Comparison of ENCODE assay signal across 1 cellular context in genomic region chr7:143393267-143394041, GRCh38.
TF ChIP-seq lines count a peak whose summit lies in the region.

No MANE protein-coding gene starts in this region.

TF ChIP-seq in HepG2, 621 proteins besides CTCF, POLR2A, EP300 and RAD21 (continues in another document):
- TF ChIP-seq NFRKB (IDR thresholded peaks at IDR 0.05), result no peak
- TF ChIP-seq TARDBP (CRISPR knock-in tag; IDR thresholded peaks at IDR 0.05), result peak; percentile 73
- peak in 1 of 2 experiments; percentile 36; a peak in 1 of 4 replicates for TF ChIP-seq REST (IDR thresholded peaks at IDR 0.05; ENCODE audit: borderline replicate concordance in 1 of 2, low read depth in 1 of 2, low read length in 2 of 2)
- peak; percentile 75 for TF ChIP-seq DPF2 (CRISPR knock-in tag; IDR thresholded peaks at IDR 0.05; ENCODE audit: borderline replicate concordance, low read depth)
- 0 out of 2 replicates have a peak, but pooled peaks have one; percentile 40 for TF ChIP-seq ZNF430 (CRISPR knock-in tag; IDR thresholded peaks at IDR 0.05)
- TF ChIP-seq ZNF644 (CRISPR knock-in tag; IDR thresholded peaks at IDR 0.05; ENCODE audit: low read depth), result peak; percentile 87
- peak; percentile 74; the same call in 1 of the 2 replicates for TF ChIP-seq MAZ (IDR thresholded peaks at IDR 0.05; ENCODE audit: borderline replicate concordance, low read depth, low read length)
- TF ChIP-seq MAZ (CRISPR knock-in tag; IDR thresholded peaks at IDR 0.05; ENCODE audit: low read depth), result peak; percentile 43; the same call in 1 of the 2 replicates
- TF ChIP-seq, protein P1, sequence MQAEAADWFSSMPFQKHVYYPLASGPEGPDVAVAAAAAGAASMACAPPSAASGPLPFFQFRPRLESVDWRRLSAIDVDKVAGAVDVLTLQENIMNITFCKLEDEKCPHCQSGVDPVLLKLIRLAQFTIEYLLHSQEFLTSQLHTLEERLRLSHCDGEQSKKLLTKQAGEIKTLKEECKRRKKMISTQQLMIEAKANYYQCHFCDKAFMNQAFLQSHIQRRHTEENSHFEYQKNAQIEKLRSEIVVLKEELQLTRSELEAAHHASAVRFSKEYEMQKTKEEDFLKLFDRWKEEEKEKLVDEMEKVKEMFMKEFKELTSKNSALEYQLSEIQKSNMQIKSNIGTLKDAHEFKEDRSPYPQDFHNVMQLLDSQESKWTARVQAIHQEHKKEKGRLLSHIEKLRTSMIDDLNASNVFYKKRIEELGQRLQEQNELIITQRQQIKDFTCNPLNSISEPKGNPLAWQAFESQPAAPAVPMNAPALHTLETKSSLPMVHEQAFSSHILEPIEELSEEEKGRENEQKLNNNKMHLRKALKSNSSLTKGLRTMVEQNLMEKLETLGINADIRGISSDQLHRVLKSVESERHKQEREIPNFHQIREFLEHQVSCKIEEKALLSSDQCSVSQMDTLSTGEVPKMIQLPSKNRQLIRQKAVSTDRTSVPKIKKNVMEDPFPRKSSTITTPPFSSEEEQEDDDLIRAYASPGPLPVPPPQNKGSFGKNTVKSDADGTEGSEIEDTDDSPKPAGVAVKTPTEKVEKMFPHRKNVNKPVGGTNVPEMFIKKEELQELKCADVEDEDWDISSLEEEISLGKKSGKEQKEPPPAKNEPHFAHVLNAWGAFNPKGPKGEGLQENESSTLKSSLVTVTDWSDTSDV (CRISPR knock-in tag; IDR thresholded peaks at IDR 0.05), result no peak
- no peak for TF ChIP-seq ZNF234 (CRISPR knock-in tag; conservative IDR thresholded peaks at IDR 0.05)
- peak; percentile 67; the same call in 1 of the 2 replicates for TF ChIP-seq HOXA3 (CRISPR knock-in tag; IDR thresholded peaks at IDR 0.05)
- no peak for TF ChIP-seq ZNF782 (CRISPR knock-in tag; IDR thresholded peaks at IDR 0.05; ENCODE audit: borderline replicate concordance)
- TF ChIP-seq HOXA9 (CRISPR knock-in tag; IDR thresholded peaks at IDR 0.05; ENCODE audit: borderline replicate concordance), result no peak
- TF ChIP-seq, protein P2, sequence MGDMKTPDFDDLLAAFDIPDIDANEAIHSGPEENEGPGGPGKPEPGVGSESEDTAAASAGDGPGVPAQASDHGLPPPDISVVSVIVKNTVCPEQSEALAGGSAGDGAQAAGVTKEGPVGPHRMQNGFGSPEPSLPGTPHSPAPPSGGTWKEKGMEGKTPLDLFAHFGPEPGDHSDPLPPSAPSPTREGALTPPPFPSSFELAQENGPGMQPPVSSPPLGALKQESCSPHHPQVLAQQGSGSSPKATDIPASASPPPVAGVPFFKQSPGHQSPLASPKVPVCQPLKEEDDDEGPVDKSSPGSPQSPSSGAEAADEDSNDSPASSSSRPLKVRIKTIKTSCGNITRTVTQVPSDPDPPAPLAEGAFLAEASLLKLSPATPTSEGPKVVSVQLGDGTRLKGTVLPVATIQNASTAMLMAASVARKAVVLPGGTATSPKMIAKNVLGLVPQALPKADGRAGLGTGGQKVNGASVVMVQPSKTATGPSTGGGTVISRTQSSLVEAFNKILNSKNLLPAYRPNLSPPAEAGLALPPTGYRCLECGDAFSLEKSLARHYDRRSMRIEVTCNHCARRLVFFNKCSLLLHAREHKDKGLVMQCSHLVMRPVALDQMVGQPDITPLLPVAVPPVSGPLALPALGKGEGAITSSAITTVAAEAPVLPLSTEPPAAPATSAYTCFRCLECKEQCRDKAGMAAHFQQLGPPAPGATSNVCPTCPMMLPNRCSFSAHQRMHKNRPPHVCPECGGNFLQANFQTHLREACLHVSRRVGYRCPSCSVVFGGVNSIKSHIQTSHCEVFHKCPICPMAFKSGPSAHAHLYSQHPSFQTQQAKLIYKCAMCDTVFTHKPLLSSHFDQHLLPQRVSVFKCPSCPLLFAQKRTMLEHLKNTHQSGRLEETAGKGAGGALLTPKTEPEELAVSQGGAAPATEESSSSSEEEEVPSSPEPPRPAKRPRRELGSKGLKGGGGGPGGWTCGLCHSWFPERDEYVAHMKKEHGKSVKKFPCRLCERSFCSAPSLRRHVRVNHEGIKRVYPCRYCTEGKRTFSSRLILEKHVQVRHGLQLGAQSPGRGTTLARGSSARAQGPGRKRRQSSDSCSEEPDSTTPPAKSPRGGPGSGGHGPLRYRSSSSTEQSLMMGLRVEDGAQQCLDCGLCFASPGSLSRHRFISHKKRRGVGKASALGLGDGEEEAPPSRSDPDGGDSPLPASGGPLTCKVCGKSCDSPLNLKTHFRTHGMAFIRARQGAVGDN (CRISPR knock-in tag; IDR thresholded peaks at IDR 0.05), result peak; percentile 84
- TF ChIP-seq, protein P3, sequence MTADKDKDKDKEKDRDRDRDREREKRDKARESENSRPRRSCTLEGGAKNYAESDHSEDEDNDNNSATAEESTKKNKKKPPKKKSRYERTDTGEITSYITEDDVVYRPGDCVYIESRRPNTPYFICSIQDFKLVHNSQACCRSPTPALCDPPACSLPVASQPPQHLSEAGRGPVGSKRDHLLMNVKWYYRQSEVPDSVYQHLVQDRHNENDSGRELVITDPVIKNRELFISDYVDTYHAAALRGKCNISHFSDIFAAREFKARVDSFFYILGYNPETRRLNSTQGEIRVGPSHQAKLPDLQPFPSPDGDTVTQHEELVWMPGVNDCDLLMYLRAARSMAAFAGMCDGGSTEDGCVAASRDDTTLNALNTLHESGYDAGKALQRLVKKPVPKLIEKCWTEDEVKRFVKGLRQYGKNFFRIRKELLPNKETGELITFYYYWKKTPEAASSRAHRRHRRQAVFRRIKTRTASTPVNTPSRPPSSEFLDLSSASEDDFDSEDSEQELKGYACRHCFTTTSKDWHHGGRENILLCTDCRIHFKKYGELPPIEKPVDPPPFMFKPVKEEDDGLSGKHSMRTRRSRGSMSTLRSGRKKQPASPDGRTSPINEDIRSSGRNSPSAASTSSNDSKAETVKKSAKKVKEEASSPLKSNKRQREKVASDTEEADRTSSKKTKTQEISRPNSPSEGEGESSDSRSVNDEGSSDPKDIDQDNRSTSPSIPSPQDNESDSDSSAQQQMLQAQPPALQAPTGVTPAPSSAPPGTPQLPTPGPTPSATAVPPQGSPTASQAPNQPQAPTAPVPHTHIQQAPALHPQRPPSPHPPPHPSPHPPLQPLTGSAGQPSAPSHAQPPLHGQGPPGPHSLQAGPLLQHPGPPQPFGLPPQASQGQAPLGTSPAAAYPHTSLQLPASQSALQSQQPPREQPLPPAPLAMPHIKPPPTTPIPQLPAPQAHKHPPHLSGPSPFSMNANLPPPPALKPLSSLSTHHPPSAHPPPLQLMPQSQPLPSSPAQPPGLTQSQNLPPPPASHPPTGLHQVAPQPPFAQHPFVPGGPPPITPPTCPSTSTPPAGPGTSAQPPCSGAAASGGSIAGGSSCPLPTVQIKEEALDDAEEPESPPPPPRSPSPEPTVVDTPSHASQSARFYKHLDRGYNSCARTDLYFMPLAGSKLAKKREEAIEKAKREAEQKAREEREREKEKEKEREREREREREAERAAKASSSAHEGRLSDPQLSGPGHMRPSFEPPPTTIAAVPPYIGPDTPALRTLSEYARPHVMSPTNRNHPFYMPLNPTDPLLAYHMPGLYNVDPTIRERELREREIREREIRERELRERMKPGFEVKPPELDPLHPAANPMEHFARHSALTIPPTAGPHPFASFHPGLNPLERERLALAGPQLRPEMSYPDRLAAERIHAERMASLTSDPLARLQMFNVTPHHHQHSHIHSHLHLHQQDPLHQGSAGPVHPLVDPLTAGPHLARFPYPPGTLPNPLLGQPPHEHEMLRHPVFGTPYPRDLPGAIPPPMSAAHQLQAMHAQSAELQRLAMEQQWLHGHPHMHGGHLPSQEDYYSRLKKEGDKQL (CRISPR knock-in tag; IDR thresholded peaks at IDR 0.05; ENCODE audit: low read depth), result 0 out of 2 replicates have a peak, but pooled peaks have one; percentile 25
- no peak for TF ChIP-seq ZNF670 (CRISPR knock-in tag; IDR thresholded peaks at IDR 0.05; ENCODE audit: borderline replicate concordance)
- TF ChIP-seq KLF6 (CRISPR knock-in tag; IDR thresholded peaks at IDR 0.05), result no peak
- no peak for TF ChIP-seq FOXK1 (CRISPR knock-in tag; IDR thresholded peaks at IDR 0.05; ENCODE audit: borderline replicate concordance, low read depth)
- TF ChIP-seq CEBPG (CRISPR knock-in tag; IDR thresholded peaks at IDR 0.05), result peak; percentile 91
- TF ChIP-seq, protein P4, sequence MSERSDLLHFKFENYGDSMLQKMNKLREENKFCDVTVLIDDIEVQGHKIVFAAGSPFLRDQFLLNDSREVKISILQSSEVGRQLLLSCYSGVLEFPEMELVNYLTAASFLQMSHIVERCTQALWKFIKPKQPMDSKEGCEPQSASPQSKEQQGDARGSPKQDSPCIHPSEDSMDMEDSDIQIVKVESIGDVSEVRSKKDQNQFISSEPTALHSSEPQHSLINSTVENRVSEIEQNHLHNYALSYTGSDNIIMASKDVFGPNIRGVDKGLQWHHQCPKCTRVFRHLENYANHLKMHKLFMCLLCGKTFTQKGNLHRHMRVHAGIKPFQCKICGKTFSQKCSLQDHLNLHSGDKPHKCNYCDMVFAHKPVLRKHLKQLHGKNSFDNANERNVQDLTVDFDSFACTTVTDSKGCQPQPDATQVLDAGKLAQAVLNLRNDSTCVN (CRISPR knock-in tag; IDR thresholded peaks at IDR 0.05; ENCODE audit: borderline replicate concordance), result peak; percentile 94
- peak; percentile 39 for TF ChIP-seq ZNF883 (CRISPR knock-in tag; IDR thresholded peaks at IDR 0.05; ENCODE audit: not compliant biosample characterization)
- TF ChIP-seq NR1H2 (CRISPR knock-in tag; IDR thresholded peaks at IDR 0.05; ENCODE audit: borderline replicate concordance, low read depth), result no peak
- TF ChIP-seq THYN1 (CRISPR knock-in tag; IDR thresholded peaks at IDR 0.05; ENCODE audit: borderline replicate concordance, low read depth), result no peak
- no peak for TF ChIP-seq ZNF451 (CRISPR knock-in tag; IDR thresholded peaks at IDR 0.05)
- TF ChIP-seq POLR2G (IDR thresholded peaks at IDR 0.05; ENCODE audit: low read depth, low read length), result no peak
- TF ChIP-seq, protein P5, sequence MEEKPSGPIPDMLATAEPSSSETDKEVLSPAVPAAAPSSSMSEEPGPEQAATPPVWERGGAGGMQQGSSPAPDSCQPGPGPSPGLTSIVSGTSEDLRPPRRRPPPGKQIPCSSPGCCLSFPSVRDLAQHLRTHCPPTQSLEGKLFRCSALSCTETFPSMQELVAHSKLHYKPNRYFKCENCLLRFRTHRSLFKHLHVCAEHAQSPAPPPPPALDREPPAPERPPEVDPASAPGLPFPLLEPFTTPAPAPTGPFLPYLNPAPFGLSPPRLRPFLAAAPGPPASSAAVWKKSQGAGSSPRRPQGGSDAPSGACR (CRISPR knock-in tag; IDR thresholded peaks at IDR 0.05), result peak; percentile 73; the same call in 1 of the 2 replicates
- TF ChIP-seq CBFB (CRISPR knock-in tag; IDR thresholded peaks at IDR 0.05), result no peak
- TF ChIP-seq ZNF788 (CRISPR knock-in tag; IDR thresholded peaks at IDR 0.05; ENCODE audit: borderline replicate concordance), result no peak; the same call in 1 of the 2 replicates
- TF ChIP-seq JUNB (CRISPR knock-in tag; IDR thresholded peaks at IDR 0.05; ENCODE audit: borderline replicate concordance), result 0 out of 2 replicates have a peak, but pooled peaks have one; percentile 18
- TF ChIP-seq, protein P6, sequence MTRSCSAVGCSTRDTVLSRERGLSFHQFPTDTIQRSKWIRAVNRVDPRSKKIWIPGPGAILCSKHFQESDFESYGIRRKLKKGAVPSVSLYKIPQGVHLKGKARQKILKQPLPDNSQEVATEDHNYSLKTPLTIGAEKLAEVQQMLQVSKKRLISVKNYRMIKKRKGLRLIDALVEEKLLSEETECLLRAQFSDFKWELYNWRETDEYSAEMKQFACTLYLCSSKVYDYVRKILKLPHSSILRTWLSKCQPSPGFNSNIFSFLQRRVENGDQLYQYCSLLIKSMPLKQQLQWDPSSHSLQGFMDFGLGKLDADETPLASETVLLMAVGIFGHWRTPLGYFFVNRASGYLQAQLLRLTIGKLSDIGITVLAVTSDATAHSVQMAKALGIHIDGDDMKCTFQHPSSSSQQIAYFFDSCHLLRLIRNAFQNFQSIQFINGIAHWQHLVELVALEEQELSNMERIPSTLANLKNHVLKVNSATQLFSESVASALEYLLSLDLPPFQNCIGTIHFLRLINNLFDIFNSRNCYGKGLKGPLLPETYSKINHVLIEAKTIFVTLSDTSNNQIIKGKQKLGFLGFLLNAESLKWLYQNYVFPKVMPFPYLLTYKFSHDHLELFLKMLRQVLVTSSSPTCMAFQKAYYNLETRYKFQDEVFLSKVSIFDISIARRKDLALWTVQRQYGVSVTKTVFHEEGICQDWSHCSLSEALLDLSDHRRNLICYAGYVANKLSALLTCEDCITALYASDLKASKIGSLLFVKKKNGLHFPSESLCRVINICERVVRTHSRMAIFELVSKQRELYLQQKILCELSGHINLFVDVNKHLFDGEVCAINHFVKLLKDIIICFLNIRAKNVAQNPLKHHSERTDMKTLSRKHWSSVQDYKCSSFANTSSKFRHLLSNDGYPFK (CRISPR knock-in tag; IDR thresholded peaks at IDR 0.05; ENCODE audit: borderline replicate concordance), result peak; percentile 17; the same call in 1 of the 2 replicates
- peak; percentile 75 for TF ChIP-seq ZBTB25 (CRISPR knock-in tag; IDR thresholded peaks at IDR 0.05)
